In the genomic region with DNA sequence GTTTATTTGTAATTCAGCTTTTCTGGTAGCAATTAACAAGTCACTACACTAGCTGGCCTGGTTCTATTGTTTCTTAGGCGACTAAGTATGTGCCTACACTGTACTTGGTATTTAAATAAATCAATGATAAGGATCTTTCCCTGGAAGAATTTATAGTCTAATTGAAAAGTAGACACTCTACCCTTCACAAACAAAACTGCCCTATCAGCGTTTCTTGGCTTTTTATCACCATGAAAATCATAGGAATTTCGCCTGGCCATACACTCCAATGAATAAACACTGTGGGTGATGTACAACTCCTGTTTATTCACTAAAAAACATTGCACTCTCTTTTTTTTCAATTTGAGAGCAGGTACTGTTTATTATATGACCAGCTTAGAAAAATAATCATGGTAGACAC, we compare ENCODE assay signal across 18 cellular contexts.
A peak's percentile ranks its signal among the peaks of the same experiment; 100 is the strongest.
DNase-seq lines count a peak whose midpoint lies in the region; ATAC-seq, FAIRE-seq and TF ChIP-seq lines count a peak whose summit lies in the region.
"Had no signal": no experiment of that assay in that cellular context is flagged by ENCODE, and none has a peak within 500 bp of the region (broad histone marks: within the 10 kb centered on the region; RNA-seq: fewer than 3 reads in every experiment).

No MANE protein-coding gene starts in this region.

- no peak for TF ChIP-seq EP300 in A549 (IDR thresholded peaks at IDR 0.05)

- DNase-seq in A549 (ENCODE audit: low read depth in 1 of 2, low spot score in 1 of 2) (no peak), left colon (no peak), glutamatergic neuron (no peak)
- DNase-seq in activated naive CD4-positive, alpha-beta T cell treated with anti-CD3 and anti-CD28 coated beads for 36 hours: no peak
- DNase-seq: CD4-positive, CD25-positive, alpha-beta regulatory T cell; CD8-positive, alpha-beta memory T cell; COR-L47; DMS 273 treated with DMSO at 0.1 percent for 48 hours; DMS53; DND-41; EL had no signal

- H3K27me3 ChIP-seq in SU-DHL-6 (ENCODE audit: low read length): no peaks in the 10 kb centered on the region
- H3K27me3 ChIP-seq: BLaER1 treated with 17β-estradiol and CSF1 and Interleukin-3, amounts not matched to agents 10 nM and 100 nM had no signal

- H3K4me1 Mint-ChIP-seq in activated naive CD4-positive, alpha-beta T cell treated with anti-CD3 and anti-CD28 coated beads for 36 hours (ENCODE audit: low read depth): no peaks in the 10 kb centered on the region
- H3K4me1 Mint-ChIP-seq in glutamatergic neuron (ENCODE audit: low read depth, unreplicated experiment): no peaks in the 10 kb centered on the region
- H3K4me1 Mint-ChIP-seq: B cell; CD4-positive, CD25-positive, alpha-beta regulatory T cell; CD8-positive, alpha-beta memory T cell had no signal

- H3K4me1 ChIP-seq in A549: no peaks in the 10 kb centered on the region
- H3K4me1 ChIP-seq in HEK293 (ENCODE audit: control insufficient read depth, insufficient read depth, low read length): no peaks in the 10 kb centered on the region
- H3K4me1 ChIP-seq: BLaER1 treated with 17β-estradiol and CSF1 and Interleukin-3, amounts not matched to agents 10 nM and 100 nM had no signal

- no peaks in the 10 kb centered on the region for H3F3A ChIP-seq in SU-DHL-6 (ENCODE audit: insufficient read depth)

- H3K9me3 ChIP-seq in A549 (no peaks in the 10 kb centered on the region), HEK293 (ENCODE audit: control insufficient read depth, insufficient read depth, low read depth, low read length) (no peaks in the 10 kb centered on the region), SU-DHL-6 (ENCODE audit: insufficient read depth, low read length) (no peaks in the 10 kb centered on the region)
- H3K9me3 ChIP-seq: BLaER1 treated with 17β-estradiol and CSF1 and Interleukin-3, amounts not matched to agents 10 nM and 100 nM; HAP-1 had no signal

- H3K36me3 ChIP-seq in HEK293 (ENCODE audit: control insufficient read depth in 2 of 2, insufficient read depth in 1 of 2, low read length in 2 of 2) (no peaks in the 10 kb centered on the region), SU-DHL-6 (ENCODE audit: low read length) (0 out of 2 replicates have a peak, but pooled peaks cover 3% of the 10 kb centered on the region)
- H3K36me3 ChIP-seq: BLaER1 treated with 17β-estradiol and CSF1 and Interleukin-3, amounts not matched to agents 10 nM and 100 nM; HAP-1 had no signal

- intact Hi-C loops in left colon (cut with DNase I, micrococcal nuclease): no loop called here
- intact Hi-C loops in activated naive CD4-positive, alpha-beta T cell treated with anti-CD3 and anti-CD28 coated beads for 36 hours (cut with micrococcal nuclease): no loop called here

- H3K4me3 ChIP-seq in A549 (no peak overlapping the region), HEK293 (ENCODE audit: low read depth, low read length) (no peak overlapping the region), SU-DHL-6 (ENCODE audit: insufficient read depth, low read length, poor library complexity, severe bottlenecking) (no peak overlapping the region)
- H3K4me3 ChIP-seq: BLaER1 treated with 17β-estradiol and CSF1 and Interleukin-3, amounts not matched to agents 10 nM and 100 nM; GM12878; HAP-1 had no signal

- H3K9me2 ChIP-seq in SU-DHL-6 (replicated peaks; ENCODE audit: insufficient read depth, low read length): no peaks in the 10 kb centered on the region

- H4K20me1 ChIP-seq in SU-DHL-6 (ENCODE audit: low read depth, low read length): no peaks in the 10 kb centered on the region
- H4K20me1 ChIP-seq: BLaER1 treated with 17β-estradiol and CSF1 and Interleukin-3, amounts not matched to agents 10 nM and 100 nM had no signal

- H3K36me3 Mint-ChIP-seq in activated naive CD4-positive, alpha-beta T cell treated with anti-CD3 and anti-CD28 coated beads for 36 hours (ENCODE audit: low read depth): no peaks in the 10 kb centered on the region
- no peaks in the 10 kb centered on the region for H3K36me3 Mint-ChIP-seq in glutamatergic neuron (ENCODE audit: unreplicated experiment)
- H3K36me3 Mint-ChIP-seq: CD4-positive, CD25-positive, alpha-beta regulatory T cell; CD8-positive, alpha-beta memory T cell had no signal

- FAIRE-seq in A549 (lab: Jason Lieb, UNC): no peak
- FAIRE-seq: GM12878, GM19239 had no signal

- no peak overlapping the region for H3K27ac ChIP-seq in A549
- no peak overlapping the region for H3K27ac ChIP-seq in HEK293 (ENCODE audit: extremely low read depth, low read depth, low read length)
- no peak overlapping the region for H3K27ac ChIP-seq in SU-DHL-6 (ENCODE audit: low read depth, low read length)
- H3K27ac ChIP-seq: BLaER1 treated with 17β-estradiol and CSF1 and Interleukin-3, amounts not matched to agents 10 nM and 100 nM had no signal

- no peak for ATAC-seq in A549
- ATAC-seq in left colon: no peak
- ATAC-seq: GM12878 had no signal

- H3K79me2 ChIP-seq in SU-DHL-6 (ENCODE audit: insufficient read depth, low read length): no peaks in the 10 kb centered on the region

- TF ChIP-seq RAD21 in A549 (conservative IDR thresholded peaks at IDR 0.05 in 1 of 2, IDR thresholded peaks at IDR 0.05 in 1 of 2): no peak

- no peak overlapping the region for H3K27ac Mint-ChIP-seq in activated naive CD4-positive, alpha-beta T cell treated with anti-CD3 and anti-CD28 coated beads for 36 hours
- H3K27ac Mint-ChIP-seq in glutamatergic neuron (ENCODE audit: unreplicated experiment): no peak overlapping the region
- H3K27ac Mint-ChIP-seq: B cell; CD4-positive, CD25-positive, alpha-beta regulatory T cell; CD8-positive, alpha-beta memory T cell had no signal

- no peak overlapping the region for H3K4me3 Mint-ChIP-seq in activated naive CD4-positive, alpha-beta T cell treated with anti-CD3 and anti-CD28 coated beads for 36 hours
- H3K4me3 Mint-ChIP-seq in glutamatergic neuron (ENCODE audit: unreplicated experiment): no peak overlapping the region
- H3K4me3 Mint-ChIP-seq: B cell; CD4-positive, CD25-positive, alpha-beta regulatory T cell; CD8-positive, alpha-beta memory T cell had no signal

- no peak overlapping the region for H3K9ac ChIP-seq in SU-DHL-6 (ENCODE audit: low read length)
- H3K9ac ChIP-seq: BLaER1 treated with 17β-estradiol and CSF1 and Interleukin-3, amounts not matched to agents 10 nM and 100 nM had no signal

- no peak overlapping the region for H3K4me2 ChIP-seq in A549
- H3K4me2 ChIP-seq in SU-DHL-6 (ENCODE audit: low read depth, low read length, poor library complexity, severe bottlenecking): no peak overlapping the region
- H3K4me2 ChIP-seq: BLaER1 treated with 17β-estradiol and CSF1 and Interleukin-3, amounts not matched to agents 10 nM and 100 nM had no signal

- CTCF ChIA-PET in A549 (lab: Yijun Ruan, JAX) (no interaction called here), HEK293 (lab: Yijun Ruan, JAX) (interaction anchor here (0.5 to 1.0 kb wide), 2 partner anchors 91 to 316 kb away, joined by 3 to 4 read pairs; no protein-coding TSS in a partner anchor)
- CTCF ChIA-PET in activated naive CD4-positive, alpha-beta T cell treated with anti-CD3 and anti-CD28 coated beads for 36 hours (lab: Charles Lee): no interaction called here

- peaks cover 3% of the 10 kb centered on the region for H3K9me3 Mint-ChIP-seq in activated naive CD4-positive, alpha-beta T cell treated with anti-CD3 and anti-CD28 coated beads for 36 hours
- H3K9me3 Mint-ChIP-seq in glutamatergic neuron (ENCODE audit: unreplicated experiment): no peaks in the 10 kb centered on the region

- no peaks in the 10 kb centered on the region for H3K27me3 Mint-ChIP-seq in activated naive CD4-positive, alpha-beta T cell treated with anti-CD3 and anti-CD28 coated beads for 36 hours (ENCODE audit: low read depth)
- H3K27me3 Mint-ChIP-seq in glutamatergic neuron (ENCODE audit: unreplicated experiment): no peaks in the 10 kb centered on the region
- H3K27me3 Mint-ChIP-seq: B cell; CD4-positive, CD25-positive, alpha-beta regulatory T cell; CD8-positive, alpha-beta memory T cell had no signal

- TF ChIP-seq CTCF in A549 (IDR thresholded peaks at IDR 0.05) (no peak), HEK293 (tag by site-specific recombination; IDR thresholded peaks at IDR 0.05) (no peak), SU-DHL-6 (IDR thresholded peaks at IDR 0.05; ENCODE audit: insufficient read depth, low read length, poor library complexity, severe bottlenecking) (no peak), glutamatergic neuron (IDR thresholded peaks at IDR 0.05; ENCODE audit: partially characterized antibody, unreplicated experiment) (no peak)

- POLR2A ChIA-PET in A549 (lab: Yijun Ruan, JAX): no interaction called here
- POLR2A ChIA-PET in HEK293 (lab: Yijun Ruan, JAX): no interaction called here

- peak overlapping the region; percentile 27 for H2AFZ ChIP-seq in SU-DHL-6 (ENCODE audit: low read depth, low read length, severe bottlenecking)

- no peak for TF ChIP-seq POLR2A in A549 (IDR thresholded peaks at IDR 0.05; ENCODE audit: low read length)

- WGBS in A549 (ENCODE audit: missing lambda C conversion rate): 13% methylated on average over 3 of the region's 3 CpGs

TF ChIP-seq in A549, 52 proteins besides CTCF, POLR2A, EP300 and RAD21:
- TF ChIP-seq RARB (CRISPR knock-in tag; IDR thresholded peaks at IDR 0.05): no peak
- peak; percentile 60 for TF ChIP-seq MAFK (IDR thresholded peaks at IDR 0.05; ENCODE audit: partially characterized antibody)

TF ChIP-seq in HEK293, 187 proteins besides CTCF, POLR2A, EP300 and RAD21 (continues in another document):
- TF ChIP-seq ZNF23 (tag by site-specific recombination; IDR thresholded peaks at IDR 0.05; ENCODE audit: borderline replicate concordance): no peak
- no peak for TF ChIP-seq ZNF18 (tag by site-specific recombination; IDR thresholded peaks at IDR 0.05)
- TF ChIP-seq ZNF561 (tag by site-specific recombination; IDR thresholded peaks at IDR 0.05; ENCODE audit: borderline replicate concordance): no peak
- no peak for TF ChIP-seq EGR2 (tag by site-specific recombination; IDR thresholded peaks at IDR 0.05; ENCODE audit: low read depth)
- no peak for TF ChIP-seq ZXDB (tag by site-specific recombination; IDR thresholded peaks at IDR 0.05)
